18 cellular contexts compared by ENCODE assay signal in genomic region chr3:94171954-94172353, GRCh38.
DNase-seq lines count a peak whose midpoint lies in the region; ATAC-seq and TF ChIP-seq lines count a peak whose summit lies in the region.
"Had no signal": no experiment of that assay in that cellular context is flagged by ENCODE, and none has a peak within 500 bp of the region (broad histone marks: within the 10 kb centered on the region; RNA-seq: fewer than 3 reads in every experiment).

No MANE protein-coding gene starts in this region.

- ATAC-seq in HG02588 (IDR thresholded peaks at IDR 0.05; ENCODE audit: unreplicated experiment) = peak; percentile 47
- no peak for ATAC-seq in HG03520 (IDR thresholded peaks at IDR 0.05; ENCODE audit: unreplicated experiment)

- peak; percentile 37 for DNase-seq in GM12865 (ENCODE audit: low read depth)
- peak; percentile 2 for DNase-seq in NCI-H69 (lab: John Stamatoyannopoulos, UW)
- DNase-seq in islet precursor cell = peak; percentile 54
- no peak for DNase-seq in 8988T
- DNase-seq in retina = no peak
- DNase-seq: Caco-2, DMS53, HFFc6, NCI-H1092 treated with DMSO at 0.1 percent for 48 hours, NCI-H1694, NCI-H2107, NCI-H226, NCI-H526 treated with DMSO at 0.1 percent for 48 hours, RPMI8226, SIG-M5, T-helper 2 cell had no signal

- no peak for TF ChIP-seq CTCF in GM12865 (IDR thresholded peaks at IDR 0.05; ENCODE audit: insufficient read depth, low read depth, low read length, missing control alignments)

- no peak overlapping the region for H3K4me3 ChIP-seq in GM12865 (ENCODE audit: low read depth, low read length)

Comparison
In these comparisons a context has a peak if more than half of its experiments do, and no peak if none do; other contexts are left out.
1. DNase-seq: peak in GM12865 (single experiment), NCI-H69 (single experiment) and islet precursor cell (single experiment); none in 8988T (single experiment) and retina (single experiment).